ENCODE assay signal across 9 cellular contexts in the genomic region with DNA sequence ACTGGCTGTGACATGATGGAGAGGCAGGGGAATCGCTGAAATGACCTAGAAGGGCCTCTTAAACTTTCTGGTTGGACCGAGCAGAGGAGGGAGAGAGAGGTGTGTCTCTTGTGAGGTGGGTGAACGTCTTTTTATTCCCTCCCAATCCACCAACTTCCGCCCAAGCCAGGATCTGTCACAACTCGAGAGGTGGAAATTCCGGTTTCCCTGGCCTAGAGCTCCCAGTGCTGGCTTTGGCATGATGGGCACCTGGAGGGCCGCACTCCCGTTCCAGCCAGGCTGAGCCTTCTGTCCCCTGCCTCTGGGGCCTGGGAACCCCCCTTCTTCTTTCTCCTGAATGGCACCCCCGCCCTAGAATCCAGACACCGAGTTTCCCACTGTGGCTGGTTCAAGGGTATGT. TPM values are rescaled to one million over a fixed set of nuclear protein-coding genes. Genes with fewer than 3 reads are reported as not detected.
DNase-seq lines count a peak whose midpoint lies in the region; ATAC-seq and TF ChIP-seq lines count a peak whose summit lies in the region.
"Had no signal": no experiment of that assay in that cellular context is flagged by ENCODE, and none has a peak within 500 bp of the region (broad histone marks: within the 10 kb centered on the region; RNA-seq: fewer than 3 reads in every experiment).

A gene (plus strand): TSS at position 224 of the 400 bp plus-strand sequence. CDS start 994 bp downstream, outside the sequence.

- intact Hi-C loops in dendritic cell treated with granulocyte-macrophage colony-stimulating factor and Interleukin-4, amounts not matched to agents 40 ng/mL and 50 ng/mL, for 4 days (cut with micrococcal nuclease): no loop called here

- H3K27me3 ChIP-seq in CD8-positive, alpha-beta memory T cell (ENCODE audit: insufficient read depth, low read length, poor library complexity, severe bottlenecking): no peaks in the 10 kb centered on the region

- POLR2A ChIA-PET in CD8-positive, alpha-beta memory T cell (lab: Charles Lee): no interaction called here

- DNase-seq in CD8-positive, alpha-beta memory T cell: no peak
- DNase-seq in LNCaP clone FGC (ENCODE audit: low read depth): peak; percentile 90
- no peak for DNase-seq in neural crest cell (ENCODE audit: low read depth, low spot score)
- no peak for DNase-seq in hypothalamus (lab: John Stamatoyannopoulos, UW)
- DNase-seq in NCI-H774 (lab: John Stamatoyannopoulos, UW): no peak
- DNase-seq: activated CD4-positive, alpha-beta T cell treated with anti-CD3 and anti-CD28 coated beads for 1 hour had no signal

- no peaks in the 10 kb centered on the region for H3K9me3 Mint-ChIP-seq in CD8-positive, alpha-beta memory T cell
- no peaks in the 10 kb centered on the region for H3K9me3 Mint-ChIP-seq in dendritic cell treated with granulocyte-macrophage colony-stimulating factor and Interleukin-4, amounts not matched to agents 40 ng/mL and 50 ng/mL, for 4 days
- no peaks in the 10 kb centered on the region for H3K9me3 Mint-ChIP-seq in neural crest cell

- H3K9me3 ChIP-seq in CD8-positive, alpha-beta memory T cell (ENCODE audit: low read length): no peaks in the 10 kb centered on the region

- H3K4me3 ChIP-seq in CD8-positive, alpha-beta memory T cell (ENCODE audit: low read length): no peak within 1 kb of the TSS
- peak within 1 kb of the TSS; percentile 75 for H3K4me3 ChIP-seq in LNCaP clone FGC (ENCODE audit: low read depth, low read length)

- H3K4me3 Mint-ChIP-seq in CD8-positive, alpha-beta memory T cell: peak within 1 kb of the TSS; percentile 74 to 90 (median 78)
- peak within 1 kb of the TSS; percentile 93 for H3K4me3 Mint-ChIP-seq in dendritic cell treated with granulocyte-macrophage colony-stimulating factor and Interleukin-4, amounts not matched to agents 40 ng/mL and 50 ng/mL, for 4 days
- H3K4me3 Mint-ChIP-seq in neural crest cell: no peak within 1 kb of the TSS

- peak within 1 kb of the TSS; percentile 37 to 94 (median 86) for H3K27ac Mint-ChIP-seq in CD8-positive, alpha-beta memory T cell
- peak within 1 kb of the TSS; percentile 98 for H3K27ac Mint-ChIP-seq in dendritic cell treated with granulocyte-macrophage colony-stimulating factor and Interleukin-4, amounts not matched to agents 40 ng/mL and 50 ng/mL, for 4 days
- H3K27ac Mint-ChIP-seq in neural crest cell (ENCODE audit: unreplicated experiment): peak within 1 kb of the TSS; percentile 2

- no peak for TF ChIP-seq CTCF in LNCaP clone FGC (IDR thresholded peaks at IDR 0.05; ENCODE audit: control insufficient read depth, extremely low read depth, insufficient read depth)
- no peak for TF ChIP-seq CTCF in neural crest cell (conservative IDR thresholded peaks at IDR 0.05)

- H3K27me3 Mint-ChIP-seq in CD8-positive, alpha-beta memory T cell: peaks cover 0 to 7% of the 10 kb centered on the region in 2 donors
- H3K27me3 Mint-ChIP-seq in dendritic cell treated with granulocyte-macrophage colony-stimulating factor and Interleukin-4, amounts not matched to agents 40 ng/mL and 50 ng/mL, for 4 days: no peaks in the 10 kb centered on the region
- peaks cover 28% of the 10 kb centered on the region for H3K27me3 Mint-ChIP-seq in neural crest cell (ENCODE audit: low read depth)

- ATAC-seq in GM18868 (IDR thresholded peaks at IDR 0.05; ENCODE audit: unreplicated experiment): no peak
- no peak for ATAC-seq in GM21360 (IDR thresholded peaks at IDR 0.05; ENCODE audit: unreplicated experiment)

- H3K4me1 ChIP-seq in CD8-positive, alpha-beta memory T cell (ENCODE audit: insufficient read depth, low read length): no peaks in the 10 kb centered on the region

- H3K4me1 Mint-ChIP-seq in CD8-positive, alpha-beta memory T cell: peaks cover 34 to 39% (median 39%) of the 10 kb centered on the region in 3 donors
- peaks cover 97% of the 10 kb centered on the region for H3K4me1 Mint-ChIP-seq in dendritic cell treated with granulocyte-macrophage colony-stimulating factor and Interleukin-4, amounts not matched to agents 40 ng/mL and 50 ng/mL, for 4 days (ENCODE audit: low read depth)
- peaks cover 9% of the 10 kb centered on the region for H3K4me1 Mint-ChIP-seq in neural crest cell

- H3K27ac ChIP-seq in CD8-positive, alpha-beta memory T cell (ENCODE audit: low read depth, low read length): no peak within 1 kb of the TSS

- H3K36me3 ChIP-seq in CD8-positive, alpha-beta memory T cell (ENCODE audit: insufficient read depth, low read length): no peaks in the 10 kb centered on the region

- no peaks in the 10 kb centered on the region for H3K36me3 Mint-ChIP-seq in CD8-positive, alpha-beta memory T cell
- H3K36me3 Mint-ChIP-seq in dendritic cell treated with granulocyte-macrophage colony-stimulating factor and Interleukin-4, amounts not matched to agents 40 ng/mL and 50 ng/mL, for 4 days (ENCODE audit: low read depth): peaks cover 43% of the 10 kb centered on the region
- no peaks in the 10 kb centered on the region for H3K36me3 Mint-ChIP-seq in neural crest cell (ENCODE audit: low read depth)

- CTCF ChIA-PET in CD8-positive, alpha-beta memory T cell (lab: Charles Lee): interaction anchor here (1.3 to 2.8 kb wide), 2 partner anchors 23 to 72 kb away, joined by 4 to 13 read pairs; no protein-coding TSS in a partner anchor

RNA-seq across cellular contexts. Expression of the gene that starts here (rescaled TPM):
- 10 to 100 TPM; 21.6 to 23.0 TPM for total RNA-seq in CD8-positive, alpha-beta memory T cell
- 10.7 TPM for polyA plus RNA-seq in CD8-positive, alpha-beta memory T cell
- 1.3 and 2.1 TPM in 2 replicates for total RNA-seq in neural crest cell

Comparison
In these comparisons a context has a peak if more than half of its experiments do, and no peak if none do; other contexts are left out.
1. H3K27ac Mint-ChIP-seq: peak in every context shown above with its lines; median percentile 98 in dendritic cell treated with granulocyte-macrophage colony-stimulating factor and Interleukin-4, amounts not matched to agents 40 ng/mL and 50 ng/mL, for 4 days; 86 in CD8-positive, alpha-beta memory T cell; 2 in neural crest cell.